Comparison of ENCODE assay signal across 12 cellular contexts in the genomic region with DNA sequence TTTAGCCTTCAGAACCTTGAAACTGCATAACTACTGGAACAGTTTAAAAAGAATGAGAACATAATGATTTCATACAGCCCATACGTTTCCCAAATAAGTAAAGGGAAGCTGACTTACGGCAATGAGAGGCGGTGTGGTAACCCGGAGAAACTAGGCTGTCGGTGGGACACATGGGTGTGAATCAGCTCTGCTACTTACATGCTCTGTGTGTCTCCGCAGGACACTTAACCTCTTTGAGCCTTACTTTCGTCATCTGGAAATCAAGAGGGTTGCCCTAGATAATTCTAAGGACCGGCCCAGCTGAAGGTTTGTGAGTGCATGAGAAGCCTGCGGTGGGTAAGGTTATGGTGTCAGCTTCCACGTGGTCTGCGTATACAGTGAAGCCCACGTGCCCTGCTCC. TPM values are rescaled to one million over a fixed set of nuclear protein-coding genes. Genes with fewer than 3 reads are reported as not detected.
A peak's percentile ranks its signal among the peaks of the same experiment; 100 is the strongest.
DNase-seq lines count a peak whose midpoint lies in the region; ATAC-seq, FAIRE-seq and TF ChIP-seq lines count a peak whose summit lies in the region.
"Had no signal": no experiment of that assay in that cellular context is flagged by ENCODE, and none has a peak within 500 bp of the region (broad histone marks: within the 10 kb centered on the region; RNA-seq: fewer than 3 reads in every experiment).

No MANE protein-coding gene starts in this region.

- H2BK5ac ChIP-seq in H1 (ENCODE audit: low read depth, low read length), result no peak overlapping the region

- no peak overlapping the region for H3K4me2 ChIP-seq in H1 (ENCODE audit: insufficient read depth in 1 of 2, low read depth in 2 of 2, low read length in 2 of 2)

- no peak for FAIRE-seq in H1 (lab: Jason Lieb, UNC)
- FAIRE-seq: TTC549 had no signal

- H2BK12ac ChIP-seq in H1 (ENCODE audit: low read depth, low read length), result no peak overlapping the region

- intact Hi-C loops in Right ventricle myocardium inferior (cut with DNase I), result no loop called here
- intact Hi-C loops in left ventricle myocardium inferior (cut with micrococcal nuclease), result no loop called here
- intact Hi-C loops in uterus (cut with DNase I; ENCODE audit: low total_unique reads), result no loop called here

- CTCF ChIA-PET in H1 (lab: Charles Lee; ENCODE audit: partially characterized antibody), result interaction anchor here (0.6 to 2.2 kb wide), 15 partner anchors 10 to 379 kb away, joined by 3 to 8 read pairs (median 4); no protein-coding TSS in a partner anchor
- CTCF ChIA-PET in activated CD4-positive, alpha-beta T cell treated with anti-CD3 and anti-CD28 coated beads, Interleukin-2, amount 10 ng/mL, durations not matched to agents 7 days and 5 days (lab: Charles Lee), result interaction anchor here (1.1 to 1.3 kb wide), 3 partner anchors 11 to 25 kb away, joined by 3 read pairs; no protein-coding TSS in a partner anchor

- TF ChIP-seq POLR2A in H1 (IDR thresholded peaks at IDR 0.05; ENCODE audit: control extremely low read depth in 1 of 2, low read depth in 2 of 2, low read length in 2 of 2) (no peak), uterus (IDR thresholded peaks at IDR 0.05) (no peak)

- H3K9ac ChIP-seq in H1 (replicated peaks in 1 of 4; ENCODE audit: extremely low read depth in 1 of 4, low read depth in 3 of 4, low read length in 3 of 4), result no peak overlapping the region

- no peaks in the 10 kb centered on the region for H3K9me3 ChIP-seq in left ventricle myocardium inferior (replicated peaks)
- H3K9me3 ChIP-seq in H1 (ENCODE audit: insufficient read depth in 2 of 2, low read depth in 1 of 2, low read length in 1 of 2), result peaks cover 0 to 5% of the 10 kb centered on the region in 2 experiments; a peak in 1 of 4 replicates
- H3K9me3 ChIP-seq in muscle layer of duodenum (ENCODE audit: control insufficient read depth in 1 of 2, low read length in 2 of 2), result no peaks in the 10 kb centered on the region
- H3K9me3 ChIP-seq in uterus, result no peaks in the 10 kb centered on the region

- H3K27me3 Mint-ChIP-seq in activated CD4-positive, alpha-beta T cell treated with anti-CD3 and anti-CD28 coated beads, Interleukin-2, amount 10 ng/mL, durations not matched to agents 7 days and 5 days, result peaks cover 22% of the 10 kb centered on the region

- H3K79me1 ChIP-seq in H1 (ENCODE audit: low read depth, low read length), result no peaks in the 10 kb centered on the region

- no peak overlapping the region for H3K4me3 Mint-ChIP-seq in activated CD4-positive, alpha-beta T cell treated with anti-CD3 and anti-CD28 coated beads, Interleukin-2, amount 10 ng/mL, durations not matched to agents 7 days and 5 days

- no peak overlapping the region for H4K5ac ChIP-seq in H1 (ENCODE audit: insufficient read length, low read depth, low read length)

- H3K36me3 ChIP-seq in left ventricle myocardium inferior (no peaks in the 10 kb centered on the region), H1 (ENCODE audit: control insufficient read depth in 2 of 4, insufficient read depth in 4 of 4, low read length in 3 of 4) (no peaks in the 10 kb centered on the region), muscle layer of duodenum (ENCODE audit: control insufficient read depth in 1 of 2, insufficient read depth in 2 of 2, low read length in 2 of 2) (no peaks in the 10 kb centered on the region), uterus (no peaks in the 10 kb centered on the region)

- H2BK120ac ChIP-seq in H1 (replicated peaks; ENCODE audit: low read depth, low read length), result no peak overlapping the region

- peaks cover 18% of the 10 kb centered on the region for H3K4me1 Mint-ChIP-seq in activated CD4-positive, alpha-beta T cell treated with anti-CD3 and anti-CD28 coated beads, Interleukin-2, amount 10 ng/mL, durations not matched to agents 7 days and 5 days

- H4K20me1 ChIP-seq in H1 (replicated peaks in 1 of 2; ENCODE audit: control insufficient read depth in 1 of 2, insufficient read depth in 2 of 2, low read length in 2 of 2), result no peaks in the 10 kb centered on the region

- no peaks in the 10 kb centered on the region for H3K36me3 Mint-ChIP-seq in activated CD4-positive, alpha-beta T cell treated with anti-CD3 and anti-CD28 coated beads, Interleukin-2, amount 10 ng/mL, durations not matched to agents 7 days and 5 days (ENCODE audit: low read depth)

- ATAC-seq in Right ventricle myocardium inferior, result peak; percentile 61
- ATAC-seq in GM21360 (IDR thresholded peaks at IDR 0.05; ENCODE audit: unreplicated experiment), result no peak

- H3K9me3 Mint-ChIP-seq in activated CD4-positive, alpha-beta T cell treated with anti-CD3 and anti-CD28 coated beads, Interleukin-2, amount 10 ng/mL, durations not matched to agents 7 days and 5 days, result no peaks in the 10 kb centered on the region

- H3K56ac ChIP-seq in H1 (replicated peaks; ENCODE audit: insufficient read length, low read depth, low read length), result no peak overlapping the region

- H3K14ac ChIP-seq in H1 (ENCODE audit: insufficient read length), result no peak overlapping the region

- DNase-seq in Right ventricle myocardium inferior (ENCODE audit: missing footprints) (no peak), left ventricle myocardium inferior (no peak), H1 (ENCODE audit: low read depth in 1 of 2, low spot score in 2 of 2) (no peak), uterus (no peak)
- no peak for DNase-seq in activated CD4-positive, alpha-beta T cell treated with anti-CD3 and anti-CD28 coated beads, Interleukin-2, amount 10 ng/mL, durations not matched to agents 7 days and 5 days
- no peak for DNase-seq in activated CD4-positive, CD25-positive, alpha-beta regulatory T cell treated with anti-CD3 and anti-CD28 coated beads, Interleukin-2, amount 50 U/mL, for 72 hours
- DNase-seq: activated CD8-positive, alpha-beta memory T cell treated with anti-CD3 and anti-CD28 coated beads, Interleukin-2, amount 50 U/mL, for 48 hours; NCI-H1694; stimulated activated CD4-positive, alpha-beta T cell treated with anti-CD3 and anti-CD28 coated beads, Interleukin-4, amount 100 ng/mL, for 4 hours had no signal

- no peak for TF ChIP-seq RAD21 in H1 (IDR thresholded peaks at IDR 0.05 in 1 of 2, conservative IDR thresholded peaks at IDR 0.05 in 1 of 2; ENCODE audit: low read depth in 2 of 2, low read length in 2 of 2)

- H3K27ac ChIP-seq in left ventricle myocardium inferior (replicated peaks), result no peak overlapping the region
- H3K27ac ChIP-seq in H1 (ENCODE audit: low read depth, low read length), result no peak overlapping the region
- peak overlapping the region; percentile 34 for H3K27ac ChIP-seq in muscle layer of duodenum (ENCODE audit: low read length)
- peak overlapping the region; percentile 59 to 71 for H3K27ac ChIP-seq in uterus

- no peak for TF ChIP-seq EP300 in H1 (IDR thresholded peaks at IDR 0.05; ENCODE audit: borderline replicate concordance in 1 of 2, low read depth in 2 of 2, low read length in 2 of 2)

- H3K4ac ChIP-seq in H1 (replicated peaks; ENCODE audit: insufficient read length, low read depth, low read length), result no peak overlapping the region

- TF ChIP-seq CTCF in left ventricle myocardium inferior (IDR thresholded peaks at IDR 0.05; ENCODE audit: borderline replicate concordance) (no peak), H1 (IDR thresholded peaks at IDR 0.05; ENCODE audit: control extremely low read depth in 1 of 3, insufficient read depth in 1 of 3, low read depth in 1 of 3, low read length in 3 of 3) (no peak), uterus (IDR thresholded peaks at IDR 0.05) (no peak)

- 0 out of 2 replicates have a peak overlapping the region, but pooled peaks have one; percentile 20 for H2AFZ ChIP-seq in H1 (ENCODE audit: low read length)

- H2BK20ac ChIP-seq in H1 (ENCODE audit: low read length), result no peak overlapping the region

- no peak overlapping the region for H4K91ac ChIP-seq in H1 (replicated peaks; ENCODE audit: insufficient read length, low read length)

- peaks cover 14% of the 10 kb centered on the region for H3K4me1 ChIP-seq in left ventricle myocardium inferior
- no peaks in the 10 kb centered on the region for H3K4me1 ChIP-seq in H1 (replicated peaks in 1 of 4; ENCODE audit: control insufficient read depth in 3 of 4, insufficient read depth in 4 of 4, low read length in 3 of 4)
- H3K4me1 ChIP-seq in muscle layer of duodenum (ENCODE audit: control insufficient read depth in 1 of 2, insufficient read depth in 2 of 2, low read length in 2 of 2), result peaks cover 0 to 9% of the 10 kb centered on the region in 2 donors
- peaks cover 0 to 10% of the 10 kb centered on the region in 2 donors for H3K4me1 ChIP-seq in uterus

- WGBS in H1 (ENCODE audit: extremely low coverage in 1 of 2, insufficient coverage in 1 of 2, insufficient read length in 1 of 2, insufficient replicate concordance in 2 of 2, low coverage in 1 of 2, low lambda C conversion rate in 2 of 2, missing lambda C conversion rate in 1 of 2), 2 experiments, result 93% methylated on average over 12 of the region's 12 CpGs; no CpG with 5 or more reads in 1 of the 2 experiments

- H4K8ac ChIP-seq in H1 (ENCODE audit: extremely low read depth, insufficient read depth, low read length), result no peak overlapping the region; the same call in 1 of the 2 replicates

- peak overlapping the region; percentile 72; the same call in 1 of the 2 replicates for H3K18ac ChIP-seq in H1 (ENCODE audit: extremely low read depth, low read length)

- no peak overlapping the region for H3K23ac ChIP-seq in H1 (ENCODE audit: insufficient read length)

- H3K27me3 ChIP-seq in left ventricle myocardium inferior (ENCODE audit: low read depth) (no peaks in the 10 kb centered on the region), H1 (replicated peaks in 1 of 4; ENCODE audit: control insufficient read depth in 3 of 4, extremely low read depth in 1 of 4, insufficient read depth in 3 of 4, low read length in 3 of 4) (no peaks in the 10 kb centered on the region; a peak in 1 of 7 replicates), muscle layer of duodenum (ENCODE audit: low read depth, low read length) (no peaks in the 10 kb centered on the region), uterus (no peaks in the 10 kb centered on the region)

- H3K27ac Mint-ChIP-seq in activated CD4-positive, alpha-beta T cell treated with anti-CD3 and anti-CD28 coated beads, Interleukin-2, amount 10 ng/mL, durations not matched to agents 7 days and 5 days, result no peak overlapping the region

- no peak overlapping the region for H2BK15ac ChIP-seq in H1 (ENCODE audit: low read length)

- H2AK5ac ChIP-seq in H1 (ENCODE audit: low read depth, low read length), result no peak overlapping the region

- H3K4me3 ChIP-seq in left ventricle myocardium inferior, result no peak overlapping the region
- no peak overlapping the region for H3K4me3 ChIP-seq in H1 (ENCODE audit: extremely low read depth in 1 of 4, insufficient read depth in 2 of 4, low read depth in 3 of 4, low read length in 4 of 4)
- peak overlapping the region in 1 of 2 donors; percentile 24 for H3K4me3 ChIP-seq in muscle layer of duodenum (ENCODE audit: low read depth in 1 of 2, low read length in 2 of 2)
- no peak overlapping the region for H3K4me3 ChIP-seq in uterus

- POLR2A ChIA-PET in H1 (lab: Charles Lee; ENCODE audit: partially characterized antibody), result interaction anchor here (0.6 to 1.6 kb wide), 3 partner anchors 9 to 52 kb away, joined by 3 to 5 read pairs (median 3); no protein-coding TSS in a partner anchor
- POLR2A ChIA-PET in activated CD4-positive, alpha-beta T cell treated with anti-CD3 and anti-CD28 coated beads, Interleukin-2, amount 10 ng/mL, durations not matched to agents 7 days and 5 days (lab: Charles Lee), result no interaction called here

- H3K23me2 ChIP-seq in H1 (ENCODE audit: low read depth, low read length), result no peaks in the 10 kb centered on the region

- H3K79me2 ChIP-seq in H1 (ENCODE audit: control insufficient read depth in 1 of 2, insufficient read depth in 2 of 2, low read length in 2 of 2), result no peaks in the 10 kb centered on the region

RNA-seq across cellular contexts. Expression of gene PLEKHG3, which starts 49.3 kb away (rescaled TPM):
- total RNA-seq in Right ventricle myocardium inferior (19.6 TPM), left ventricle myocardium inferior (16.5 TPM), uterus (100 to 1,000 TPM in 1 of 4 donors, 10 to 100 TPM in 3; 40.5 to 178 (median 59.7) TPM)
- total RNA-seq in H1 (2021; fragmentation: NEBNext Ultra II Directional; extraction: Animal tissue kit (Norgen Biotek cat#: 25700)), result 89.1 and 90.6 TPM in 2 replicates
- 43.4 and 52.2 TPM in 2 replicates for polyA plus RNA-seq in H1 (2011; rRNA removed)
- 47.9 TPM for polyA plus RNA-seq in H1 (2011; cell fraction: cytosol; rRNA removed)
- 122 TPM for polyA plus RNA-seq in H1 (2011; cell fraction: nucleus; rRNA removed)
- 38.4 to 58.9 TPM (median 52.0 TPM) in 4 replicates for polyA plus RNA-seq in H1 (2012, experiment 1 of 2)
- 33.1 TPM for polyA plus RNA-seq in H1 (2012, experiment 2 of 2)
- 25.1 TPM for polyA plus RNA-seq in H1 (2013, experiment 1 of 2)
- 24.3 TPM for polyA plus RNA-seq in H1 (2013, experiment 2 of 2)
- polyA minus RNA-seq in H1 (2011; rRNA and poly(A)+ RNA removed), result 67.8 and 88.3 TPM in 2 replicates
- polyA minus RNA-seq in H1 (2011; cell fraction: cytosol; rRNA and poly(A)+ RNA removed), result 45.6 TPM
- polyA minus RNA-seq in H1 (2011; cell fraction: nucleus; rRNA and poly(A)+ RNA removed), result 80.2 TPM
- total RNA-seq in activated CD4-positive, alpha-beta T cell treated with anti-CD3 and anti-CD28 coated beads, Interleukin-2, amount 10 ng/mL, durations not matched to agents 7 days and 5 days, result 10 to 100 TPM; 36.0 to 39.5 TPM

Comparison
In these comparisons a context has a peak if more than half of its experiments do, and no peak if none do; other contexts are left out.
1. H3K27ac ChIP-seq: peak in muscle layer of duodenum (single experiment) and uterus (2 of 2); none in left ventricle myocardium inferior (single experiment) and H1 (single experiment).